1 cellular context compared by ENCODE assay signal in the genomic region with DNA sequence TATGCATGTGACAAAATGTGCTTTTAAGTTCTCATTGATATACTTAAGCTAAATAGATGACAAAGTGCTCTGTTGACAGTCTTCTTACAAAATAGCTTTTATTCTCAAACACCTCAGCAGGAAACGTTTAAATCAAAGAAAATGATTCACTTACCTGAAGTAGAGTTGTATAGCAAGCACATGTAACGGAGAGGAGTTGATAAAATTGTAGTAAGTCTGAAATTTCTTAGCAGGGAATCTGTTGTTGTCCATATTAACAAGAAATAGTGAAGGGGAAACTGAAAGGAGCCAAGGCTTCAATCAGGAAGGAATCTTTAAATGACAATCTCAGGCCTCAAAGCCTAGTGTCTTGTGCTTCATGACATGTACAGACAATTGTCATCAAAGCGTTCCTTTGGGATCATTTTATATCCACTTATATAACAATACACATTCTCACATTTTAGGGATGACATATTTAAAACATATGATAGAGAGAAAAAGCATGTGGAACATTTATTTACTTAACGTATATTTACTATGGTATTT.
TF ChIP-seq lines count a peak whose summit lies in the region.

No MANE protein-coding gene starts in this region.

TF ChIP-seq in GM23338, 12 proteins besides CTCF, POLR2A, EP300 and RAD21:
- no peak for TF ChIP-seq ZNF462 (CRISPR knock-in tag; IDR thresholded peaks at IDR 0.05)
- TF ChIP-seq ZNF114 (CRISPR knock-in tag; IDR thresholded peaks at IDR 0.05): no peak
- no peak for TF ChIP-seq ETS1 (IDR thresholded peaks at IDR 0.05)
